Comparison of ENCODE assay signal across 20 cellular contexts in the genomic region with DNA sequence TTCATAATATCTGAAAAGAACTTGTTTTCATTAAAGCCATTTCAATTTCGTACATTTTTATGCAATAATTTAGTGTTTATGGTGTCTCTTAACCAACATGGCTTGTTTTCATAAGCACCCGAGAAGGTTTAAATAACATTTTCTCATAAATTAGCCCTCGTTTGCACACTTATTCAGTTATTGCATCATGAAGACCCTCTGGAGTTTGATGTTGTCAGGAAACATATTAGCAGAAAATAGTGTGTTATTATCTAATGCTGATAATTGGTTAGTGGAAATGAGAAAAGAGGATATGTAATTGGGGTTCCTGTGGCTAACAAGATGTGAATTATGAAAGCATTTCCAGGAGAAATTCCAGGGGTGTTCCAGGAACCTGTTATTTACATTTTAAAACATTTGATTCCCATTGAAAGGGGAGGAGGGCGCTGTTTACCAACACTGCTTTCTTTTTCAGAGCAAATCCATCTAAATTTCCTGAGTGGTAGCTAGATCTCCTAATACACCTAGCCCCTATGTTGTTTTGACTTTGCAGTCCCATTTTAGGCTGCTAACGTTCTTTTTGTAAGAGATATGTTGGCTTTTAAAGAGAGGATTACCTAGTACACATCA.
DNase-seq lines count a peak whose midpoint lies in the region; ATAC-seq, FAIRE-seq and TF ChIP-seq lines count a peak whose summit lies in the region.
"Had no signal": no experiment of that assay in that cellular context is flagged by ENCODE, and none has a peak within 500 bp of the region (broad histone marks: within the 10 kb centered on the region; RNA-seq: fewer than 3 reads in every experiment).

No MANE protein-coding gene starts in this region.

- H3K4me3 ChIP-seq in AG04450 (ENCODE audit: low read depth, low read length) (no peak overlapping the region), K562 (no peak overlapping the region)
- H3K4me3 ChIP-seq: GM23248, testis had no signal

- BruUV-seq in K562 (replicated peaks; lab: Mats Ljungman, UMichigan), result no TSS peak

- peaks cover 26% of the 10 kb centered on the region for H3K4me1 Mint-ChIP-seq in HFFc6 (ENCODE audit: low read depth)
- H3K4me1 Mint-ChIP-seq in nephron progenitor cell, result peaks cover 8% of the 10 kb centered on the region
- H3K4me1 Mint-ChIP-seq: CD4-positive, alpha-beta memory T cell had no signal

- H3K9me3 Mint-ChIP-seq in HFFc6, result no peaks in the 10 kb centered on the region
- no peaks in the 10 kb centered on the region for H3K9me3 Mint-ChIP-seq in nephron progenitor cell
- H3K9me3 Mint-ChIP-seq: CD4-positive, alpha-beta memory T cell; T-helper 1 cell treated with Interleukin-12 subunit alpha and Interleukin-12 subunit beta and Interleukin-4 antibody, amounts not matched to agents 30 μg/mL and 1 μg/mL, for 36 hours had no signal

- DNase-seq in AG04450 (ENCODE audit: low read depth, low spot score) (no peak), HFFc6 (no peak), K562 (ENCODE audit: extremely low read depth in 1 of 4, low spot score in 3 of 4) (no peak), foreskin keratinocyte (no peak), GM19240 (ENCODE audit: insufficient read length, low spot score) (no peak), nephron progenitor cell (no peak), GM13976 (ENCODE audit: low spot score) (no peak)
- DNase-seq: activated CD4-positive, alpha-beta T cell treated with anti-CD3 and anti-CD28 coated beads, Interleukin-2, amount 50 U/mL, for 48 hours; activated naive CD4-positive, alpha-beta T cell; anterior cingulate cortex; CD4-positive, alpha-beta memory T cell; foreskin melanocyte; GM23248; NCI-H1436; SIG-M5; stimulated activated CD4-positive, alpha-beta T cell treated with anti-CD3 and anti-CD28 coated beads, Interleukin-12 subunit alpha, Interleukin-12 subunit beta, amount 100 ng/mL, for 4 hours; testis had no signal

- intact Hi-C loops in K562 (cut with micrococcal nuclease), result no loop called here

- no peaks in the 10 kb centered on the region for H3K9me1 ChIP-seq in K562 (ENCODE audit: control insufficient read depth, insufficient read depth, low read length)

- peak in 1 of 2 experiments; percentile 51; a peak in 2 of 4 replicates for TF ChIP-seq RAD21 in K562 (CRISPR knock-in tag; conservative IDR thresholded peaks at IDR 0.05 in 1 of 2, IDR thresholded peaks at IDR 0.05 in 1 of 2)

- no peak for FAIRE-seq in K562 (lab: Jason Lieb, UNC)

- H3K9me3 ChIP-seq in AG04450 (ENCODE audit: control insufficient read depth, insufficient read depth, low read length) (no peaks in the 10 kb centered on the region), K562 (replicated peaks; ENCODE audit: control insufficient read depth, insufficient read depth, low read depth, low read length) (no peaks in the 10 kb centered on the region)
- H3K9me3 ChIP-seq: testis had no signal

- CTCF ChIA-PET in AG04450 (lab: Charles Lee), result no interaction called here
- CTCF ChIA-PET in K562 (lab: Yijun Ruan, JAX; ENCODE audit: low intra/inter-chr PET ratio), result no interaction called here

- TF ChIP-seq EP300 in K562 (IDR thresholded peaks at IDR 0.05; ENCODE audit: low read length), result no peak

- peaks cover 0 to 5% of the 10 kb centered on the region in 2 experiments; a peak in 3 of 5 replicates for H3K4me1 ChIP-seq in K562 (replicated peaks in 1 of 2; ENCODE audit: control insufficient read depth in 2 of 2, insufficient read depth in 2 of 2, low read length in 2 of 2)
- H3K4me1 ChIP-seq in foreskin keratinocyte, result no peaks in the 10 kb centered on the region
- H3K4me1 ChIP-seq: testis had no signal

- in situ Hi-C loops in K562 (cut with MboI) (no loop called here), GM13976 (cut with MboI; ENCODE audit: low sequenced_read_pairs, unreplicated experiment) (no loop called here)

- TF ChIP-seq POLR2A in K562 (conservative IDR thresholded peaks at IDR 0.05), result no peak

- WGBS in K562 (ENCODE audit: insufficient coverage, low coverage, missing lambda C conversion rate), result 15% methylated on average over 4 of the region's 5 CpGs

- no peak overlapping the region for H3K4me2 ChIP-seq in K562 (ENCODE audit: insufficient read depth, low read length)

- ATAC-seq in K562 (peak; percentile 43; the same call in 1 of the 3 replicates), foreskin keratinocyte (no peak), GM18873 (IDR thresholded peaks at IDR 0.05; ENCODE audit: low FRiP score, unreplicated experiment) (no peak)

- H3K36me3 Mint-ChIP-seq in HFFc6 (ENCODE audit: low read depth) (peaks cover 11% of the 10 kb centered on the region), nephron progenitor cell (ENCODE audit: low read depth) (peaks cover 11% of the 10 kb centered on the region)
- H3K36me3 Mint-ChIP-seq: CD4-positive, alpha-beta memory T cell had no signal

- H2AFZ ChIP-seq in K562 (ENCODE audit: low read depth, low read length), result no peak overlapping the region
- H2AFZ ChIP-seq: GM23248 had no signal

- POLR2A ChIA-PET in AG04450 (lab: Yijun Ruan, JAX) (interaction anchor here (0.6 kb wide), 1 partner anchor 21 kb away, joined by 8 read pairs; no protein-coding TSS in a partner anchor), K562 (lab: Yijun Ruan, JAX) (no interaction called here)

- H3K36me3 ChIP-seq in K562 (ENCODE audit: control insufficient read depth, insufficient read depth, low read length), result no peaks in the 10 kb centered on the region

- no peak overlapping the region for H3K4me3 Mint-ChIP-seq in HFFc6
- no peak overlapping the region for H3K4me3 Mint-ChIP-seq in nephron progenitor cell
- H3K4me3 Mint-ChIP-seq: CD4-positive, alpha-beta memory T cell; T-helper 1 cell treated with Interleukin-12 subunit alpha and Interleukin-12 subunit beta and Interleukin-4 antibody, amounts not matched to agents 30 μg/mL and 1 μg/mL, for 36 hours had no signal

- H3K27me3 Mint-ChIP-seq in HFFc6 (ENCODE audit: insufficient read depth) (peaks cover 2% of the 10 kb centered on the region; the same call in 1 of the 2 replicates), nephron progenitor cell (ENCODE audit: low read depth, poor library complexity) (peaks cover under 1% of the 10 kb centered on the region)

- TF ChIP-seq CTCF in AG04450 (IDR thresholded peaks at IDR 0.05; ENCODE audit: low read depth, low read length) (peak; percentile 16; the same call in 1 of the 2 replicates), HFFc6 (IDR thresholded peaks at IDR 0.05) (peak; percentile 38; the same call in 1 of the 2 replicates), K562 (IDR thresholded peaks at IDR 0.05 in 2 of 3, conservative IDR thresholded peaks at IDR 0.05 in 1 of 3; ENCODE audit: insufficient read depth in 2 of 3, low read depth in 1 of 3, low read length in 3 of 3) (peak; percentile 6 to 62 (median 27); a peak in 3 of 6 replicates), foreskin keratinocyte (conservative IDR thresholded peaks at IDR 0.05) (peak; percentile 31), nephron progenitor cell (IDR thresholded peaks at IDR 0.05) (no peak), GM13976 (IDR thresholded peaks at IDR 0.05; ENCODE audit: borderline replicate concordance, control extremely low read depth, extremely low read depth, insufficient read depth, missing control alignments) (no peak)

- no peaks in the 10 kb centered on the region for H3K79me2 ChIP-seq in K562 (ENCODE audit: control insufficient read depth, insufficient read depth, low read length)

- H3K27me3 ChIP-seq in AG04450 (ENCODE audit: control insufficient read depth, insufficient read depth, low read length) (no peaks in the 10 kb centered on the region), K562 (ENCODE audit: control insufficient read depth in 2 of 2, insufficient read depth in 2 of 2, low read length in 2 of 2) (no peaks in the 10 kb centered on the region; a peak in 1 of 5 replicates), foreskin keratinocyte (no peaks in the 10 kb centered on the region)
- H3K27me3 ChIP-seq: testis had no signal

- H3K27ac ChIP-seq in AG04450 (ENCODE audit: low read depth, low read length), result no peak overlapping the region
- H3K27ac ChIP-seq in K562 (ENCODE audit: extremely low read depth, low read depth, low read length), result no peak overlapping the region
- H3K27ac ChIP-seq in foreskin keratinocyte, result no peak overlapping the region
- H3K27ac ChIP-seq: GM23248, testis, VCaP had no signal

- H3K9ac ChIP-seq in K562 (ENCODE audit: insufficient read depth in 1 of 2, low read depth in 2 of 2, low read length in 2 of 2), result no peak overlapping the region
- H3K9ac ChIP-seq: GM23248 had no signal

- H3K27ac Mint-ChIP-seq in HFFc6 (no peak overlapping the region), nephron progenitor cell (no peak overlapping the region)
- H3K27ac Mint-ChIP-seq: CD4-positive, alpha-beta memory T cell; T-helper 1 cell treated with Interleukin-12 subunit alpha and Interleukin-12 subunit beta and Interleukin-4 antibody, amounts not matched to agents 30 μg/mL and 1 μg/mL, for 36 hours had no signal

- no peaks in the 10 kb centered on the region for H4K20me1 ChIP-seq in K562 (replicated peaks; ENCODE audit: control insufficient read depth, insufficient read depth, low read length)

TF ChIP-seq in K562, 482 proteins besides CTCF, POLR2A, EP300 and RAD21:
- TF ChIP-seq, protein P1, sequence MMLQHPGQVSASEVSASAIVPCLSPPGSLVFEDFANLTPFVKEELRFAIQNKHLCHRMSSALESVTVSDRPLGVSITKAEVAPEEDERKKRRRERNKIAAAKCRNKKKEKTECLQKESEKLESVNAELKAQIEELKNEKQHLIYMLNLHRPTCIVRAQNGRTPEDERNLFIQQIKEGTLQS (IDR thresholded peaks at IDR 0.05), result peak; percentile 57; the same call in 1 of the 2 replicates
- TF ChIP-seq, protein P1 (CRISPR knock-in tag; conservative IDR thresholded peaks at IDR 0.05), result no peak
- TF ChIP-seq MYNN (IDR thresholded peaks at IDR 0.05) (no peak), MYNN (CRISPR knock-in tag; IDR thresholded peaks at IDR 0.05) (no peak), CEBPG (CRISPR knock-in tag; IDR thresholded peaks at IDR 0.05) (no peak), CEBPG (tag; conservative IDR thresholded peaks at IDR 0.05 in 1 of 2, IDR thresholded peaks at IDR 0.05 in 1 of 2) (peak in 1 of 2 experiments; percentile 33; a peak in 1 of 4 replicates), RBBP5 (IDR thresholded peaks at IDR 0.05; ENCODE audit: borderline replicate concordance, insufficient read depth, low read length, poor library complexity, severe bottlenecking) (no peak), CEBPB (tag; IDR thresholded peaks at IDR 0.05) (peak; percentile 35; the same call in 1 of the 2 replicates), FOXK2 (conservative IDR thresholded peaks at IDR 0.05 in 1 of 2, IDR thresholded peaks at IDR 0.05 in 1 of 2; ENCODE audit: low read depth in 2 of 2) (peak; percentile 53 to 60; a peak in 2 of 4 replicates)

Comparison
In these comparisons a context has a peak if more than half of its experiments do, and no peak if none do; other contexts are left out.
1. CTCF ChIP-seq: peak in AG04450 (single experiment), HFFc6 (single experiment), K562 (3 of 3) and foreskin keratinocyte (single experiment); none in nephron progenitor cell (single experiment) and GM13976 (single experiment).